In the genomic region with DNA sequence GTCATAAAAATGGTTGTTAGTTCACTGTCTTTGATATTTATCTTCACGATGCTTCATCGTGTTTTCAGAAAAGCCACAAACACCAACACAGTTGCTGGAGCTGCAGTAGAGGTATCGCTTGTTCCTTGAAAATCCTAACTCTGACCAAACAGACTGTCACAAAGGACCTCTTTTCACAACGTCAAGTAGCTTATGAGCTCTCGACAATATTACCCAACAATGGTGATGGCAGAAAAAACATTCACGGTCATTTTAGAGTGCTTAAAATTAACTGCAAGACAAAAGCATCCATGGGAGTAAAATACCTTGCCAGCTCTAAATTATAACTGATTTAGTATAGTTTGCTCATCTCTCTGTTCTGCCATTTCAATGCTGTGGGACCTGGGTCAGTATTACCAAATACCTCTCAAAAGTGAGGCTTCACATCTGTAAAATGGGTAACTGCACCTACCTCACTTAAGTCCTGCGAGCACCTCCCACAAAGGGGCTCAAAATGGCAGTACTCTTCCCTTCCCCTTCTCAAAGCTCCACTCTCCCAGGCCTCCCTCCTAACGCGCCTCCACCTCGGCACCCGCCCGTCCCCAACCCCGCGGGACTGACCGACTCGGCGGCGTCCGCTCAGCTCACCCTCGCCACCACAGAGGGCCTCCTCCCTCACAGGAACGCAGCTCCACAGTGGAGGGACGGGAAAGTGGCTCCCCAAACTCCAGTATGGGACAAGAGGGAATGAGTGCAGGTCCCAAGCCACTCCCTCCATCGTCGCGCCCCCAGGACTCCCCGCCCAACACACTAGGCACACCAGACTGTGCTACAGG, we compare ENCODE assay signal across 1 cellular context.
TF ChIP-seq lines count a peak whose summit lies in the region.

No MANE protein-coding gene starts in this region.

TF ChIP-seq in HepG2, 621 proteins besides CTCF, POLR2A, EP300 and RAD21 (continued from another document and continues in another):
- TF ChIP-seq, protein P1, sequence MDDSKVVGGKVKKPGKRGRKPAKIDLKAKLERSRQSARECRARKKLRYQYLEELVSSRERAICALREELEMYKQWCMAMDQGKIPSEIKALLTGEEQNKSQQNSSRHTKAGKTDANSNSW (CRISPR knock-in tag; IDR thresholded peaks at IDR 0.05; ENCODE audit: borderline replicate concordance) = no peak
- TF ChIP-seq ZNF776 (CRISPR knock-in tag; IDR thresholded peaks at IDR 0.05) (0 out of 2 replicates have a peak, but pooled peaks have one; percentile 50), ZFY (CRISPR knock-in tag; IDR thresholded peaks at IDR 0.05) (no peak), NONO (IDR thresholded peaks at IDR 0.05) (no peak), NONO (CRISPR knock-in tag; conservative IDR thresholded peaks at IDR 0.05) (0 out of 2 replicates have a peak, but pooled peaks have one; percentile 66), CHD4 (IDR thresholded peaks at IDR 0.05; ENCODE audit: borderline replicate concordance, low read length) (0 out of 2 replicates have a peak, but pooled peaks have one; percentile 22), ZNF34 (CRISPR knock-in tag; IDR thresholded peaks at IDR 0.05; ENCODE audit: borderline replicate concordance) (no peak), ZBTB7A (CRISPR knock-in tag; IDR thresholded peaks at IDR 0.05) (no peak), ZFP41 (CRISPR knock-in tag; IDR thresholded peaks at IDR 0.05; ENCODE audit: borderline replicate concordance) (no peak), KDM6A (CRISPR knock-in tag; IDR thresholded peaks at IDR 0.05; ENCODE audit: low read depth) (no peak), KMT2B (CRISPR knock-in tag; IDR thresholded peaks at IDR 0.05) (peak; percentile 38; the same call in 1 of the 2 replicates), ZNF775 (CRISPR knock-in tag; IDR thresholded peaks at IDR 0.05; ENCODE audit: borderline replicate concordance) (no peak), NFIC (IDR thresholded peaks at IDR 0.05; ENCODE audit: low read length) (no peak), RFXANK (CRISPR knock-in tag; IDR thresholded peaks at IDR 0.05) (no peak), ZNF101 (CRISPR knock-in tag; IDR thresholded peaks at IDR 0.05; ENCODE audit: borderline replicate concordance, low read depth) (no peak), ZNF326 (CRISPR knock-in tag; IDR thresholded peaks at IDR 0.05; ENCODE audit: borderline replicate concordance) (no peak), TFAP4 (IDR thresholded peaks at IDR 0.05; ENCODE audit: borderline replicate concordance, low read depth) (no peak), SNAPC5 (CRISPR knock-in tag; IDR thresholded peaks at IDR 0.05; ENCODE audit: borderline replicate concordance) (0 out of 2 replicates have a peak, but pooled peaks have one; percentile 53), LCORL (IDR thresholded peaks at IDR 0.05) (no peak), LCORL (CRISPR knock-in tag; IDR thresholded peaks at IDR 0.05) (peak; percentile 66), SP5 (CRISPR knock-in tag; IDR thresholded peaks at IDR 0.05; ENCODE audit: borderline replicate concordance, low read depth) (no peak), ZNF576 (CRISPR knock-in tag; IDR thresholded peaks at IDR 0.05) (no peak), ZNF784 (CRISPR knock-in tag; IDR thresholded peaks at IDR 0.05; ENCODE audit: borderline replicate concordance) (peak; percentile 86; the same call in 1 of the 2 replicates), HDAC1 (CRISPR knock-in tag; IDR thresholded peaks at IDR 0.05) (0 out of 2 replicates have a peak, but pooled peaks have one; percentile 23), ZFP1 (CRISPR knock-in tag; IDR thresholded peaks at IDR 0.05) (no peak), CHCHD3 (CRISPR knock-in tag; IDR thresholded peaks at IDR 0.05) (no peak), ZFAT (CRISPR knock-in tag; conservative IDR thresholded peaks at IDR 0.05) (no peak), ZSCAN12 (CRISPR knock-in tag; IDR thresholded peaks at IDR 0.05) (no peak), ZNF891 (CRISPR knock-in tag; IDR thresholded peaks at IDR 0.05) (no peak), ZFP36 (IDR thresholded peaks at IDR 0.05; ENCODE audit: borderline replicate concordance, low read depth, low read length, partially characterized antibody) (no peak), MED13 (CRISPR knock-in tag; IDR thresholded peaks at IDR 0.05) (no peak), DR1 (CRISPR knock-in tag; IDR thresholded peaks at IDR 0.05) (peak; percentile 51; the same call in 1 of the 2 replicates), MAF1 (CRISPR knock-in tag; IDR thresholded peaks at IDR 0.05; ENCODE audit: borderline replicate concordance) (no peak), ZFP62 (CRISPR knock-in tag; IDR thresholded peaks at IDR 0.05) (no peak), ZNF496 (CRISPR knock-in tag; IDR thresholded peaks at IDR 0.05; ENCODE audit: insufficient replicate concordance) (no peak), TRIM24 (CRISPR knock-in tag; IDR thresholded peaks at IDR 0.05) (no peak), ZNF766 (CRISPR knock-in tag; IDR thresholded peaks at IDR 0.05; ENCODE audit: borderline replicate concordance) (no peak), ZNF768 (CRISPR knock-in tag; IDR thresholded peaks at IDR 0.05) (peak; percentile 5; the same call in 1 of the 2 replicates), PLRG1 (conservative IDR thresholded peaks at IDR 0.05) (no peak), ZBTB38 (CRISPR knock-in tag; IDR thresholded peaks at IDR 0.05) (no peak), ZSCAN31 (CRISPR knock-in tag; IDR thresholded peaks at IDR 0.05; ENCODE audit: low read depth) (no peak), CAMTA2 (CRISPR knock-in tag; IDR thresholded peaks at IDR 0.05; ENCODE audit: borderline replicate concordance) (no peak), THAP7 (CRISPR knock-in tag; IDR thresholded peaks at IDR 0.05) (no peak)
- TF ChIP-seq, protein P2, sequence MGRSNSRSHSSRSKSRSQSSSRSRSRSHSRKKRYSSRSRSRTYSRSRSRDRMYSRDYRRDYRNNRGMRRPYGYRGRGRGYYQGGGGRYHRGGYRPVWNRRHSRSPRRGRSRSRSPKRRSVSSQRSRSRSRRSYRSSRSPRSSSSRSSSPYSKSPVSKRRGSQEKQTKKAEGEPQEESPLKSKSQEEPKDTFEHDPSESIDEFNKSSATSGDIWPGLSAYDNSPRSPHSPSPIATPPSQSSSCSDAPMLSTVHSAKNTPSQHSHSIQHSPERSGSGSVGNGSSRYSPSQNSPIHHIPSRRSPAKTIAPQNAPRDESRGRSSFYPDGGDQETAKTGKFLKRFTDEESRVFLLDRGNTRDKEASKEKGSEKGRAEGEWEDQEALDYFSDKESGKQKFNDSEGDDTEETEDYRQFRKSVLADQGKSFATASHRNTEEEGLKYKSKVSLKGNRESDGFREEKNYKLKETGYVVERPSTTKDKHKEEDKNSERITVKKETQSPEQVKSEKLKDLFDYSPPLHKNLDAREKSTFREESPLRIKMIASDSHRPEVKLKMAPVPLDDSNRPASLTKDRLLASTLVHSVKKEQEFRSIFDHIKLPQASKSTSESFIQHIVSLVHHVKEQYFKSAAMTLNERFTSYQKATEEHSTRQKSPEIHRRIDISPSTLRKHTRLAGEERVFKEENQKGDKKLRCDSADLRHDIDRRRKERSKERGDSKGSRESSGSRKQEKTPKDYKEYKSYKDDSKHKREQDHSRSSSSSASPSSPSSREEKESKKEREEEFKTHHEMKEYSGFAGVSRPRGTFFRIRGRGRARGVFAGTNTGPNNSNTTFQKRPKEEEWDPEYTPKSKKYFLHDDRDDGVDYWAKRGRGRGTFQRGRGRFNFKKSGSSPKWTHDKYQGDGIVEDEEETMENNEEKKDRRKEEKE (IDR thresholded peaks at IDR 0.05) = no peak
- TF ChIP-seq, protein P3, sequence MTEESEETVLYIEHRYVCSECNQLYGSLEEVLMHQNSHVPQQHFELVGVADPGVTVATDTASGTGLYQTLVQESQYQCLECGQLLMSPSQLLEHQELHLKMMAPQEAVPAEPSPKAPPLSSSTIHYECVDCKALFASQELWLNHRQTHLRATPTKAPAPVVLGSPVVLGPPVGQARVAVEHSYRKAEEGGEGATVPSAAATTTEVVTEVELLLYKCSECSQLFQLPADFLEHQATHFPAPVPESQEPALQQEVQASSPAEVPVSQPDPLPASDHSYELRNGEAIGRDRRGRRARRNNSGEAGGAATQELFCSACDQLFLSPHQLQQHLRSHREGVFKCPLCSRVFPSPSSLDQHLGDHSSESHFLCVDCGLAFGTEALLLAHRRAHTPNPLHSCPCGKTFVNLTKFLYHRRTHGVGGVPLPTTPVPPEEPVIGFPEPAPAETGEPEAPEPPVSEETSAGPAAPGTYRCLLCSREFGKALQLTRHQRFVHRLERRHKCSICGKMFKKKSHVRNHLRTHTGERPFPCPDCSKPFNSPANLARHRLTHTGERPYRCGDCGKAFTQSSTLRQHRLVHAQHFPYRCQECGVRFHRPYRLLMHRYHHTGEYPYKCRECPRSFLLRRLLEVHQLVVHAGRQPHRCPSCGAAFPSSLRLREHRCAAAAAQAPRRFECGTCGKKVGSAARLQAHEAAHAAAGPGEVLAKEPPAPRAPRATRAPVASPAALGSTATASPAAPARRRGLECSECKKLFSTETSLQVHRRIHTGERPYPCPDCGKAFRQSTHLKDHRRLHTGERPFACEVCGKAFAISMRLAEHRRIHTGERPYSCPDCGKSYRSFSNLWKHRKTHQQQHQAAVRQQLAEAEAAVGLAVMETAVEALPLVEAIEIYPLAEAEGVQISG (CRISPR knock-in tag; IDR thresholded peaks at IDR 0.05) = 0 out of 2 replicates have a peak, but pooled peaks have one; percentile 25
- TF ChIP-seq, protein P4, sequence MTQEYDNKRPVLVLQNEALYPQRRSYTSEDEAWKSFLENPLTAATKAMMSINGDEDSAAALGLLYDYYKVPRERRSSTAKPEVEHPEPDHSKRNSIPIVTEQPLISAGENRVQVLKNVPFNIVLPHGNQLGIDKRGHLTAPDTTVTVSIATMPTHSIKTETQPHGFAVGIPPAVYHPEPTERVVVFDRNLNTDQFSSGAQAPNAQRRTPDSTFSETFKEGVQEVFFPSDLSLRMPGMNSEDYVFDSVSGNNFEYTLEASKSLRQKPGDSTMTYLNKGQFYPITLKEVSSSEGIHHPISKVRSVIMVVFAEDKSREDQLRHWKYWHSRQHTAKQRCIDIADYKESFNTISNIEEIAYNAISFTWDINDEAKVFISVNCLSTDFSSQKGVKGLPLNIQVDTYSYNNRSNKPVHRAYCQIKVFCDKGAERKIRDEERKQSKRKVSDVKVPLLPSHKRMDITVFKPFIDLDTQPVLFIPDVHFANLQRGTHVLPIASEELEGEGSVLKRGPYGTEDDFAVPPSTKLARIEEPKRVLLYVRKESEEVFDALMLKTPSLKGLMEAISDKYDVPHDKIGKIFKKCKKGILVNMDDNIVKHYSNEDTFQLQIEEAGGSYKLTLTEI (CRISPR knock-in tag; conservative IDR thresholded peaks at IDR 0.05) = no peak
- TF ChIP-seq, protein P5, sequence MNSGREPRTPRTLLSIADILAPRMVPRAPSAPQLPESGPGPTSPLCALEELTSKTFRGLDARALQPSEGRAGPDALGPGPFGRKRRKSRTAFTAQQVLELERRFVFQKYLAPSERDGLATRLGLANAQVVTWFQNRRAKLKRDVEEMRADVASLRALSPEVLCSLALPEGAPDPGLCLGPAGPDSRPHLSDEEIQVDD (CRISPR knock-in tag; IDR thresholded peaks at IDR 0.05; ENCODE audit: borderline replicate concordance) = no peak
- TF ChIP-seq, protein P6, sequence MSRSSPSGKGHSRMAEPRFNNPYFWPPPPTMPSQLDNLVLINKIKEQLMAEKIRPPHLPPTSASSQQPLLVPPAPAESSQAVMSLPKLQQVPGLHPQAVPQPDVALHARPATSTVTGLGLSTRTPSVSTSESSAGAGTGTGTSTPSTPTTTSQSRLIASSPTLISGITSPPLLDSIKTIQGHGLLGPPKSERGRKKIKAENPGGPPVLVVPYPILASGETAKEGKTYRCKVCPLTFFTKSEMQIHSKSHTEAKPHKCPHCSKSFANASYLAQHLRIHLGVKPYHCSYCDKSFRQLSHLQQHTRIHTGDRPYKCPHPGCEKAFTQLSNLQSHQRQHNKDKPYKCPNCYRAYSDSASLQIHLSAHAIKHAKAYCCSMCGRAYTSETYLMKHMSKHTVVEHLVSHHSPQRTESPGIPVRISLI (CRISPR knock-in tag; IDR thresholded peaks at IDR 0.05; ENCODE audit: borderline replicate concordance) = no peak
- TF ChIP-seq, protein P7, sequence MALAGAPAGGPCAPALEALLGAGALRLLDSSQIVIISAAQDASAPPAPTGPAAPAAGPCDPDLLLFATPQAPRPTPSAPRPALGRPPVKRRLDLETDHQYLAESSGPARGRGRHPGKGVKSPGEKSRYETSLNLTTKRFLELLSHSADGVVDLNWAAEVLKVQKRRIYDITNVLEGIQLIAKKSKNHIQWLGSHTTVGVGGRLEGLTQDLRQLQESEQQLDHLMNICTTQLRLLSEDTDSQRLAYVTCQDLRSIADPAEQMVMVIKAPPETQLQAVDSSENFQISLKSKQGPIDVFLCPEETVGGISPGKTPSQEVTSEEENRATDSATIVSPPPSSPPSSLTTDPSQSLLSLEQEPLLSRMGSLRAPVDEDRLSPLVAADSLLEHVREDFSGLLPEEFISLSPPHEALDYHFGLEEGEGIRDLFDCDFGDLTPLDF (CRISPR knock-in tag; IDR thresholded peaks at IDR 0.05) = no peak
- TF ChIP-seq, protein P8, sequence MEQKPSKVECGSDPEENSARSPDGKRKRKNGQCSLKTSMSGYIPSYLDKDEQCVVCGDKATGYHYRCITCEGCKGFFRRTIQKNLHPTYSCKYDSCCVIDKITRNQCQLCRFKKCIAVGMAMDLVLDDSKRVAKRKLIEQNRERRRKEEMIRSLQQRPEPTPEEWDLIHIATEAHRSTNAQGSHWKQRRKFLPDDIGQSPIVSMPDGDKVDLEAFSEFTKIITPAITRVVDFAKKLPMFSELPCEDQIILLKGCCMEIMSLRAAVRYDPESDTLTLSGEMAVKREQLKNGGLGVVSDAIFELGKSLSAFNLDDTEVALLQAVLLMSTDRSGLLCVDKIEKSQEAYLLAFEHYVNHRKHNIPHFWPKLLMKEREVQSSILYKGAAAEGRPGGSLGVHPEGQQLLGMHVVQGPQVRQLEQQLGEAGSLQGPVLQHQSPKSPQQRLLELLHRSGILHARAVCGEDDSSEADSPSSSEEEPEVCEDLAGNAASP (CRISPR knock-in tag; IDR thresholded peaks at IDR 0.05; ENCODE audit: borderline replicate concordance) = no peak
